Comparison of ENCODE assay signal across 8 cellular contexts in genomic region chr6:32664827-32665362, GRCh38.
A peak's percentile ranks its signal among the peaks of the same experiment; 100 is the strongest.
DNase-seq lines count a peak whose midpoint lies in the region; ATAC-seq, FAIRE-seq and TF ChIP-seq lines count a peak whose summit lies in the region.

No MANE protein-coding gene starts in this region.

- peak overlapping the region; percentile 98 for H3K27ac Mint-ChIP-seq in central memory CD8-positive, alpha-beta T cell (ENCODE audit: low read depth)
- no peak overlapping the region for H3K27ac Mint-ChIP-seq in nephron progenitor cell

- DNase-seq in ELF-1 (ENCODE audit: low read depth, low spot score) (peak; percentile 25), T follicular helper cell (ENCODE audit: low read depth) (peak; percentile 13), nephron progenitor cell (peak; percentile 36), DMS114 treated with DMSO at 0.1 percent for 48 hours (lab: John Stamatoyannopoulos, UW; ENCODE audit: unreplicated experiment) (no peak), GM19240 (ENCODE audit: insufficient read length, low spot score) (no peak), D721Med (ENCODE audit: insufficient read length, low spot score) (no peak)
- peak in 1 of 2 donors; percentile 58 for DNase-seq in central memory CD8-positive, alpha-beta T cell (ENCODE audit: low spot score in 2 of 2)

- peaks cover 60% of the 10 kb centered on the region for H3K36me3 Mint-ChIP-seq in central memory CD8-positive, alpha-beta T cell (ENCODE audit: insufficient read depth)
- H3K36me3 Mint-ChIP-seq in nephron progenitor cell (ENCODE audit: low read depth): no peaks in the 10 kb centered on the region

- no peak for TF ChIP-seq CTCF in nephron progenitor cell (IDR thresholded peaks at IDR 0.05)
- no peak for TF ChIP-seq CTCF in D721Med (IDR thresholded peaks at IDR 0.05; ENCODE audit: insufficient read depth, missing control alignments)

- H3K4me3 Mint-ChIP-seq in central memory CD8-positive, alpha-beta T cell: peak overlapping the region; percentile 88
- peak overlapping the region; percentile 83 for H3K4me3 Mint-ChIP-seq in nephron progenitor cell

- peaks cover 74% of the 10 kb centered on the region for H3K4me1 Mint-ChIP-seq in central memory CD8-positive, alpha-beta T cell
- H3K4me1 Mint-ChIP-seq in nephron progenitor cell: peaks cover 41% of the 10 kb centered on the region

- no peaks in the 10 kb centered on the region for H3K9me3 Mint-ChIP-seq in central memory CD8-positive, alpha-beta T cell
- H3K9me3 Mint-ChIP-seq in nephron progenitor cell: no peaks in the 10 kb centered on the region

- no peaks in the 10 kb centered on the region for H3K27me3 Mint-ChIP-seq in central memory CD8-positive, alpha-beta T cell
- H3K27me3 Mint-ChIP-seq in nephron progenitor cell (ENCODE audit: low read depth, poor library complexity): peaks cover 47% of the 10 kb centered on the region

- FAIRE-seq in D721Med (lab: Jason Lieb, UNC): no peak

- peak; percentile 45 for ATAC-seq in central memory CD8-positive, alpha-beta T cell (replicated peaks; ENCODE audit: extremely low read depth, poor library complexity, severe bottlenecking)
- ATAC-seq in GM21381 (IDR thresholded peaks at IDR 0.05; ENCODE audit: unreplicated experiment): no peak

Comparison
In these comparisons a context has a peak if more than half of its experiments do, and no peak if none do; other contexts are left out.
1. DNase-seq: peak in ELF-1 (single experiment), T follicular helper cell (single experiment) and nephron progenitor cell (single experiment); none in DMS114 treated with DMSO at 0.1 percent for 48 hours (single experiment), GM19240 (single experiment) and D721Med (single experiment).